ENCODE assay signal across 8 cellular contexts in the genomic region with DNA sequence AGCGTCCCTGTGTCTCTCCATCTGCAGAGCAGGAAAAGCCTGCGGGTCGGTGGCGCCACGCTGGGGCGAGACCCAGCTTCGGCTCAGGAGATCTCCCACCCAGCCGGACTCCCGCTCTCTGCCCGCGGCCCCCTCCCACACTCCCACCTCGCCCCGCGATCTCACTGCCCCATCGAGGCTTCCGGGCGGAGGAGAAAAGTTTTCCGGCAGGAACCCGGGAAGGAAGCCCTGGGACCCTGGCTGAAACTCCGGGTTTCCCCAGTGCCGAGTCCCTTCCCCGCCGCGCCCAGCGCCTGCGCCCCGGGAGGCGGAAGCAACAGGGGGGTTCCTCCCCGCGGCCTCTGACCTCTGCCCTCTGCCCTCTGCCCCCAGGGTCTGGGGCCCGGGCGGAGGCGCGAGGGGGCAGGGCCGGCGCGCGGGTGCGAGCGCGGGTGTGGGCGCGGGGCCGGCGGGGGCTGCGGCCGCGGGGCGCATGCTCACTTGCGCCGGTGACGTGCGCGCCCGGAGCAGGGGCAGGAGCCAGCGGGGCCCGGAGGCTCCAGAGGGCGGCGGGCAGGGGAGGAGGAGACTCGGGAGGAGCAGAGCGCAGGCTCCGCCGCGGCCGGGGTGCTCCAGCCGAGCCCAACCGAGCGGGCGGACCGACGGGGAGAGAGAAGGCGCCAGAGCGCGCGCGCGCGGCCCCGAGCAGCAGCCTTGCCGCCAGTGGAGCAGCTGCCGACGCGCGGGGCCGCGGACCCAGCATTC. TPM values are rescaled to one million over a fixed set of nuclear protein-coding genes. Genes with fewer than 3 reads are reported as not detected.
DNase-seq lines count a peak whose midpoint lies in the region; ATAC-seq and TF ChIP-seq lines count a peak whose summit lies in the region.

A gene (plus strand): TSS at position 541 of the 744 bp plus-strand sequence. CDS start 379 bp downstream, outside the sequence.

- H3K36me3 ChIP-seq in NT2/D1 (ENCODE audit: insufficient read depth, insufficient read length, low read length) (no peaks in the 10 kb centered on the region), endocrine pancreas (ENCODE audit: control insufficient read depth, insufficient read depth, low read length) (no peaks in the 10 kb centered on the region)

- H3K27me3 Mint-ChIP-seq in CD4-positive, alpha-beta T cell = no peaks in the 10 kb centered on the region

- peaks cover 54% of the 10 kb centered on the region for H3K4me1 Mint-ChIP-seq in CD4-positive, alpha-beta T cell (ENCODE audit: low read depth)

- POLR2A ChIA-PET in CD4-positive, alpha-beta T cell (lab: Charles Lee) = interaction anchor here (0.6 to 1.0 kb wide), 2 partner anchors 35 to 51 kb away, joined by 3 read pairs; no protein-coding TSS in a partner anchor

- peak within 1 kb of the TSS; percentile 92 for H3K4me3 Mint-ChIP-seq in CD4-positive, alpha-beta T cell

- H3K27me3 ChIP-seq in CD4-positive, alpha-beta T cell (ENCODE audit: control insufficient read depth, insufficient read depth, low read length) = no peaks in the 10 kb centered on the region
- H3K27me3 ChIP-seq in NT2/D1 (ENCODE audit: insufficient read depth, insufficient read length) = peaks cover 7% of the 10 kb centered on the region
- H3K27me3 ChIP-seq in endocrine pancreas (ENCODE audit: control insufficient read depth, insufficient read depth, low read length) = no peaks in the 10 kb centered on the region

- H3K36me3 Mint-ChIP-seq in CD4-positive, alpha-beta T cell (ENCODE audit: low read depth) = no peaks in the 10 kb centered on the region

- H3K9ac ChIP-seq in NT2/D1 (ENCODE audit: insufficient read length, low read depth) (peak within 1 kb of the TSS; percentile 87), endocrine pancreas (ENCODE audit: control insufficient read depth, insufficient read depth, low read length) (peak within 1 kb of the TSS; percentile 71)

- TF ChIP-seq CTCF in CD4-positive, alpha-beta T cell (IDR thresholded peaks at IDR 0.05) = no peak

- DNase-seq in CD4-positive, alpha-beta T cell = peak; percentile 57 to 82 (median 70)
- DNase-seq in NT2/D1 (ENCODE audit: low read depth, low spot score) = peak; percentile 64
- peak; percentile 23 for DNase-seq in activated CD8-positive, alpha-beta memory T cell treated with anti-CD3 and anti-CD28 coated beads, Interleukin-2, amount 50 U/mL, for 1 hour (ENCODE audit: extremely low read depth)
- DNase-seq in mesenteric fat pad (ENCODE audit: low spot score) = peak; percentile 97
- peak; percentile 67 for DNase-seq in stimulated activated CD8-positive, alpha-beta memory T cell treated with anti-CD3 and anti-CD28 coated beads, Interleukin-12 subunit alpha, Interleukin-12 subunit beta, amount 100 ng/mL, for 4 hours (ENCODE audit: low read depth)

- CTCF ChIA-PET in CD4-positive, alpha-beta T cell (lab: Charles Lee) = interaction anchor here (1.0 kb wide), 1 partner anchor 15 kb away, joined by 3 read pairs; no protein-coding TSS in a partner anchor

- H3K4me1 ChIP-seq in NT2/D1 (ENCODE audit: insufficient read depth, insufficient read length) = peaks cover 8% of the 10 kb centered on the region
- H3K4me1 ChIP-seq in endocrine pancreas (ENCODE audit: control insufficient read depth, insufficient read depth, low read length) = no peaks in the 10 kb centered on the region

- intact Hi-C loops in CD4-positive, alpha-beta T cell (cut with DNase I, micrococcal nuclease) = loop anchor here (2.0 to 5.0 kb wide), 4 partner anchors 47 to 608 kb away; a partner anchor contains a TSS

- H3K27ac ChIP-seq in CD4-positive, alpha-beta T cell (ENCODE audit: low read depth, low read length) = peak within 1 kb of the TSS; percentile 79

- peak within 1 kb of the TSS; percentile 65 for H3K4me3 ChIP-seq in NT2/D1 (ENCODE audit: insufficient read length, low read depth)
- H3K4me3 ChIP-seq in endocrine pancreas (ENCODE audit: control insufficient read depth, insufficient read depth, low read length) = peak within 1 kb of the TSS; percentile 16

- ATAC-seq in CD4-positive, alpha-beta T cell (ENCODE audit: poor library complexity) = peak; percentile 80
- ATAC-seq in GM19395 (IDR thresholded peaks at IDR 0.05; ENCODE audit: unreplicated experiment) = peak; percentile 74
- peak; percentile 77 for ATAC-seq in HG03558 (IDR thresholded peaks at IDR 0.05; ENCODE audit: extremely low read depth, unreplicated experiment)

- no peaks in the 10 kb centered on the region for H3K9me3 ChIP-seq in CD4-positive, alpha-beta T cell (ENCODE audit: control insufficient read depth, low read length)
- H3K9me3 ChIP-seq in NT2/D1 (ENCODE audit: insufficient read depth, low read length) = no peaks in the 10 kb centered on the region
- H3K9me3 ChIP-seq in endocrine pancreas (ENCODE audit: control insufficient read depth, low read length) = no peaks in the 10 kb centered on the region

- no peaks in the 10 kb centered on the region for H3K9me3 Mint-ChIP-seq in CD4-positive, alpha-beta T cell

- H3K27ac Mint-ChIP-seq in CD4-positive, alpha-beta T cell = peak within 1 kb of the TSS; percentile 75

RNA-seq across cellular contexts. Expression of the gene that starts here (rescaled TPM):
- 10 to 100 TPM; 56.7 to 66.8 TPM for total RNA-seq in CD4-positive, alpha-beta T cell
- 63.5 TPM for total RNA-seq in mesenteric fat pad

Comparison
In these comparisons a context has a peak if more than half of its experiments do, and no peak if none do; other contexts are left out.
1. Peak in every context shown above with its lines: DNase-seq, ATAC-seq, H3K4me3 ChIP-seq and H3K27ac ChIP-seq.
2. DNase-seq: peak in every context shown above with its lines; median percentile 97 in mesenteric fat pad; 70 in CD4-positive, alpha-beta T cell; 67 in stimulated activated CD8-positive, alpha-beta memory T cell treated with anti-CD3 and anti-CD28 coated beads, Interleukin-12 subunit alpha, Interleukin-12 subunit beta, amount 100 ng/mL, for 4 hours; 64 in NT2/D1; 23 in activated CD8-positive, alpha-beta memory T cell treated with anti-CD3 and anti-CD28 coated beads, Interleukin-2, amount 50 U/mL, for 1 hour.